Comparison of ENCODE assay signal across 26 cellular contexts in genomic region chrX:10847333-10847732, GRCh38.
"Had no signal": no experiment of that assay in that cellular context is flagged by ENCODE, and none has a peak within 500 bp of the region (broad histone marks: within the 10 kb centered on the region; RNA-seq: fewer than 3 reads in every experiment).

No MANE protein-coding gene starts in this region.

- H3K27ac Mint-ChIP-seq: activated B cell treated with CpG ODN at 0.5 μM for 24 hours; activated CD8-positive, alpha-beta T cell treated with anti-CD3 and anti-CD28 coated beads for 36 hours; activated naive CD4-positive, alpha-beta T cell treated with anti-CD3 and anti-CD28 coated beads, Interleukin-2, amount 50 U/mL, for 24 hours; activated naive CD8-positive, alpha-beta T cell treated with anti-CD3 and anti-CD28 coated beads, Interleukin-2, amount 50 U/mL, for 24 hours; activated T-helper 17 cell treated with anti-CD3 and anti-CD28 coated beads, Interleukin-2, amount 50 U/mL, for 72 hours; mesothelial cell of epicardium; naive thymus-derived CD8-positive, alpha-beta T cell; T-cell; T-helper 2 cell treated with Interferon-gamma antibody and Interleukin-4, amounts not matched to agents 5 μg/mL and 100 μg/mL, for 36 hours had no signal

- H3K9me3 ChIP-seq: body of pancreas, psoas muscle, testis, transverse colon had no signal

- DNase-seq: activated B cell treated with CpG ODN at 0.5 μM for 24 hours; activated CD4-positive, alpha-beta T cell treated with anti-CD3 and anti-CD28 coated beads, Interleukin-2, amount 50 U/mL, for 1 hour; activated CD8-positive, alpha-beta T cell treated with anti-CD3 and anti-CD28 coated beads for 36 hours; activated gamma-delta T cell treated with Interleukin-2 at 50 U/mL for 16 hours; activated naive CD8-positive, alpha-beta T cell treated with anti-CD3 and anti-CD28 coated beads, Interleukin-2, amount 50 U/mL, for 24 hours; activated T-cell treated with anti-CD3 and anti-CD28 coated beads, Interleukin-2, amount 50 U/mL, for 4 hours; body of pancreas; dermis blood vessel endothelial cell; effector CD4-positive, alpha-beta T cell; kidney; left colon; naive thymus-derived CD8-positive, alpha-beta T cell; nucleus accumbens; psoas muscle; stimulated activated CD4-positive, alpha-beta T cell treated with anti-CD3 and anti-CD28 coated beads, Interleukin-15, amount 100 ng/mL, for 24 hours; stimulated activated CD4-positive, alpha-beta T cell treated with anti-CD3 and anti-CD28 coated beads, Interleukin-2, amount 100 ng/mL, for 24 hours; stimulated activated naive CD8-positive, alpha-beta T cell treated with anti-CD3 and anti-CD28 coated beads, Interleukin-15, Interleukin-2, amounts not matched to agents 100 U/mL and 50 U/mL, for 24 hours; T-cell; testis; transverse colon had no signal

- H3K36me3 ChIP-seq: transverse colon had no signal

- H3K9ac ChIP-seq: parathyroid adenoma had no signal

- ATAC-seq: activated CD8-positive, alpha-beta T cell treated with anti-CD3 and anti-CD28 coated beads for 36 hours; activated naive CD8-positive, alpha-beta T cell treated with anti-CD3 and anti-CD28 coated beads, Interleukin-2, amount 50 U/mL, for 24 hours; activated T-cell treated with anti-CD3 and anti-CD28 coated beads, Interleukin-2, amount 50 U/mL, for 4 hours; activated T-helper 17 cell treated with anti-CD3 and anti-CD28 coated beads, Interleukin-2, amount 50 U/mL, for 72 hours; body of pancreas; left colon; naive thymus-derived CD8-positive, alpha-beta T cell; psoas muscle; stimulated activated naive CD8-positive, alpha-beta T cell treated with anti-CD3 and anti-CD28 coated beads, Interleukin-15, Interleukin-2, amounts not matched to agents 100 U/mL and 50 U/mL, for 24 hours; T-cell had no signal

- H3K27ac ChIP-seq: body of pancreas, parathyroid adenoma, psoas muscle, testis, transverse colon had no signal

- H3K9me3 Mint-ChIP-seq: activated B cell treated with CpG ODN at 0.5 μM for 24 hours; activated CD8-positive, alpha-beta T cell treated with anti-CD3 and anti-CD28 coated beads for 36 hours; activated naive CD4-positive, alpha-beta T cell treated with anti-CD3 and anti-CD28 coated beads, Interleukin-2, amount 50 U/mL, for 24 hours; activated naive CD8-positive, alpha-beta T cell treated with anti-CD3 and anti-CD28 coated beads, Interleukin-2, amount 50 U/mL, for 24 hours; activated T-cell treated with anti-CD3 and anti-CD28 coated beads, Interleukin-2, amount 50 U/mL, for 4 hours; T-helper 2 cell treated with Interferon-gamma antibody and Interleukin-4, amounts not matched to agents 5 μg/mL and 100 μg/mL, for 36 hours had no signal

- H3K4me3 ChIP-seq: body of pancreas, psoas muscle, testis, transverse colon had no signal

- H3K4me3 Mint-ChIP-seq: activated B cell treated with CpG ODN at 0.5 μM for 24 hours; activated CD8-positive, alpha-beta T cell treated with anti-CD3 and anti-CD28 coated beads for 36 hours; activated naive CD4-positive, alpha-beta T cell treated with anti-CD3 and anti-CD28 coated beads, Interleukin-2, amount 50 U/mL, for 24 hours; activated naive CD8-positive, alpha-beta T cell treated with anti-CD3 and anti-CD28 coated beads, Interleukin-2, amount 50 U/mL, for 24 hours; activated T-cell treated with anti-CD3 and anti-CD28 coated beads, Interleukin-2, amount 50 U/mL, for 4 hours; activated T-helper 17 cell treated with anti-CD3 and anti-CD28 coated beads, Interleukin-2, amount 50 U/mL, for 72 hours; mesothelial cell of epicardium; naive thymus-derived CD8-positive, alpha-beta T cell; neural crest cell; T-cell; T-helper 2 cell treated with Interferon-gamma antibody and Interleukin-4, amounts not matched to agents 5 μg/mL and 100 μg/mL, for 36 hours had no signal

- H3K4me1 Mint-ChIP-seq: activated B cell treated with CpG ODN at 0.5 μM for 24 hours; activated naive CD4-positive, alpha-beta T cell treated with anti-CD3 and anti-CD28 coated beads, Interleukin-2, amount 50 U/mL, for 24 hours; activated naive CD8-positive, alpha-beta T cell treated with anti-CD3 and anti-CD28 coated beads, Interleukin-2, amount 50 U/mL, for 24 hours; activated T-helper 17 cell treated with anti-CD3 and anti-CD28 coated beads, Interleukin-2, amount 50 U/mL, for 72 hours; mesothelial cell of epicardium; neural crest cell; T-cell had no signal

- H3K36me3 Mint-ChIP-seq: activated naive CD4-positive, alpha-beta T cell treated with anti-CD3 and anti-CD28 coated beads, Interleukin-2, amount 50 U/mL, for 24 hours; mesothelial cell of epicardium; naive thymus-derived CD8-positive, alpha-beta T cell; T-cell had no signal

- H3K27me3 Mint-ChIP-seq: activated B cell treated with CpG ODN at 0.5 μM for 24 hours; activated CD8-positive, alpha-beta T cell treated with anti-CD3 and anti-CD28 coated beads for 36 hours; activated naive CD4-positive, alpha-beta T cell treated with anti-CD3 and anti-CD28 coated beads, Interleukin-2, amount 50 U/mL, for 24 hours; activated naive CD8-positive, alpha-beta T cell treated with anti-CD3 and anti-CD28 coated beads, Interleukin-2, amount 50 U/mL, for 24 hours; activated T-helper 17 cell treated with anti-CD3 and anti-CD28 coated beads, Interleukin-2, amount 50 U/mL, for 72 hours had no signal

- H2AFZ ChIP-seq: parathyroid adenoma had no signal

- H3K27me3 ChIP-seq: body of pancreas, testis, transverse colon had no signal

- H3K4me1 ChIP-seq: body of pancreas, parathyroid adenoma, psoas muscle, testis, transverse colon had no signal
